13 cellular contexts compared by ENCODE assay signal in the genomic region with DNA sequence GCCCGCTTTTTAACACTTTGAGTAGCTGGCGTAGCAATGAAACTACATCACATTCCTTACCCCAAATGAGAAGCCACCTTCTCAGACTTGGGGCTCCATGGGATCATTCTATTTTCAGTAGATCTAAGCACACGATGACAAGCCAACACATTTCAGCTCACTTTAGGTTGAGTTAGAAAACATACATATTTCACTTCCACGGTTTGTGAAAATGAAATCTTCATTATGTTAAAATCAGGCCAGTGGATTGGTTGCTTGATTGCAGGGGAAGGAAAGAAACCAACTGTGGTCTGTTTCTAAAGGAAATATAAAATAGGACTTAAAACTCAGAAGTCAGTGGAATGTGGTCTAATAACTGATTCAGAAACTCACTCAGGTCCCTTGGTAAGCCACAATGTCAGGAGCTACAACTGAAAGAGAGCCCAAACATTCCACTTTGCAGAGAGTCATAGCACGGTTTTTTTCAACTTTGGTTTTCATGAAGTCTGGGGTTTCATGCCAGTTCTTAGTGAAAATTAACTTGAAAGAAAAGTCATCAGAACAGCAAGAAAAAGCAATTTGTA.
DNase-seq lines count a peak whose midpoint lies in the region; ATAC-seq and TF ChIP-seq lines count a peak whose summit lies in the region.
"Had no signal": no experiment of that assay in that cellular context is flagged by ENCODE, and none has a peak within 500 bp of the region (broad histone marks: within the 10 kb centered on the region; RNA-seq: fewer than 3 reads in every experiment).

No MANE protein-coding gene starts in this region.

- peak; percentile 93 to 96 for ATAC-seq in activated naive CD4-positive, alpha-beta T cell treated with anti-CD3 and anti-CD28 coated beads, Interleukin-2, amount 50 U/mL, for 72 hours
- ATAC-seq in HG02798 (IDR thresholded peaks at IDR 0.05; ENCODE audit: poor library complexity, unreplicated experiment): no peak
- ATAC-seq: effector memory CD8-positive, alpha-beta T cell; HCT116 had no signal

- H3K36me3 Mint-ChIP-seq in activated naive CD4-positive, alpha-beta T cell treated with anti-CD3 and anti-CD28 coated beads, Interleukin-2, amount 50 U/mL, for 72 hours: no peaks in the 10 kb centered on the region

- no peak for TF ChIP-seq CTCF in astrocyte of the spinal cord (IDR thresholded peaks at IDR 0.05; ENCODE audit: low read depth, low read length)

- H3K9me3 Mint-ChIP-seq in activated naive CD4-positive, alpha-beta T cell treated with anti-CD3 and anti-CD28 coated beads, Interleukin-2, amount 50 U/mL, for 72 hours: no peaks in the 10 kb centered on the region
- H3K9me3 Mint-ChIP-seq: effector memory CD8-positive, alpha-beta T cell had no signal

- DNase-seq in activated naive CD4-positive, alpha-beta T cell treated with anti-CD3 and anti-CD28 coated beads, Interleukin-2, amount 50 U/mL, for 72 hours (ENCODE audit: low spot score in 2 of 2): peak in 1 of 2 donors; percentile 22
- DNase-seq in activated naive CD4-positive, alpha-beta T cell (lab: John Stamatoyannopoulos, UW): no peak
- DNase-seq in MV-4-11 (lab: John Stamatoyannopoulos, UW) (peak; percentile 10), astrocyte of the spinal cord (ENCODE audit: low read depth, low spot score) (peak; percentile 85), stromal cell of bone marrow (ENCODE audit: low read depth) (peak; percentile 33), HuH-7.5 (ENCODE audit: low spot score) (no peak), GOT3 (lab: John Stamatoyannopoulos, UW) (no peak)
- DNase-seq: effector memory CD8-positive, alpha-beta T cell; nucleus accumbens; thyroid gland had no signal

- H3K27ac Mint-ChIP-seq in activated naive CD4-positive, alpha-beta T cell treated with anti-CD3 and anti-CD28 coated beads, Interleukin-2, amount 50 U/mL, for 72 hours: peak overlapping the region in 1 of 2 donors; percentile 63

- H3K4me3 ChIP-seq in astrocyte of the spinal cord (ENCODE audit: low read depth, low read length): no peak overlapping the region
- H3K4me3 ChIP-seq: lung, thyroid gland had no signal

- in situ Hi-C loops in astrocyte of the spinal cord (cut with HindIII; ENCODE audit: low sequenced_read_pairs): no loop called here

Comparison
In these comparisons a context has a peak if more than half of its experiments do, and no peak if none do; other contexts are left out.
1. DNase-seq: peak in MV-4-11 (single experiment), astrocyte of the spinal cord (single experiment) and stromal cell of bone marrow (single experiment); none in activated naive CD4-positive, alpha-beta T cell (0 of 4), HuH-7.5 (single experiment) and GOT3 (single experiment).